Comparison of ENCODE assay signal across 8 cellular contexts in genomic region chr2:10120158-10120937, GRCh38. TPM values are rescaled to one million over a fixed set of nuclear protein-coding genes. Genes with fewer than 3 reads are reported as not detected.
DNase-seq lines count a peak whose midpoint lies in the region; ATAC-seq and TF ChIP-seq lines count a peak whose summit lies in the region.

No MANE protein-coding gene starts in this region.

- H3K27ac Mint-ChIP-seq in IgD-negative memory B cell = peak overlapping the region; percentile 85 to 98 (median 94)

- peaks cover 19 to 29% (median 21%) of the 10 kb centered on the region in 3 donors for H3K4me1 Mint-ChIP-seq in IgD-negative memory B cell

- TF ChIP-seq POLR2A in erythroblast (IDR thresholded peaks at IDR 0.05; ENCODE audit: low read length) = peak; percentile 89

- peak overlapping the region; percentile 96 for H3K4me2 ChIP-seq in OCI-LY3 (ENCODE audit: low read length)

- H3K4me3 Mint-ChIP-seq in IgD-negative memory B cell = peak overlapping the region; percentile 93 to 100 (median 96)

- peak; percentile 88 for DNase-seq in DMS153 treated with DMSO at 0.1 percent for 48 hours (lab: John Stamatoyannopoulos, UW; ENCODE audit: unreplicated experiment)
- peak; percentile 97 for DNase-seq in activated CD8-positive, alpha-beta memory T cell treated with anti-CD3 and anti-CD28 coated beads, Interleukin-2, amount 50 U/mL, for 48 hours
- peak; percentile 94 to 95 for DNase-seq in erythroblast (lab: John Stamatoyannopoulos, UW)
- peak; percentile 97 for DNase-seq in stimulated activated CD8-positive, alpha-beta memory T cell treated with anti-CD3 and anti-CD28 coated beads, Interleukin-4, amount 100 ng/mL, for 48 hours

- H3K27me3 ChIP-seq in OCI-LY3 (ENCODE audit: low read depth, low read length) (no peaks in the 10 kb centered on the region), mucosa of stomach (ENCODE audit: control insufficient read depth, insufficient read depth, low read length) (peaks cover 8% of the 10 kb centered on the region)

- H3K9me3 Mint-ChIP-seq in IgD-negative memory B cell = no peaks in the 10 kb centered on the region

- peak; percentile 45 for ATAC-seq in GM21619 (IDR thresholded peaks at IDR 0.05; ENCODE audit: unreplicated experiment)

- no peaks in the 10 kb centered on the region for H3K9me3 ChIP-seq in OCI-LY3 (ENCODE audit: insufficient read depth, low read length)
- no peaks in the 10 kb centered on the region for H3K9me3 ChIP-seq in mucosa of stomach (ENCODE audit: control insufficient read depth, low read length)

- H3K36me3 Mint-ChIP-seq in IgD-negative memory B cell = peaks cover 1% of the 10 kb centered on the region

- peaks cover 20% of the 10 kb centered on the region for H4K20me1 ChIP-seq in OCI-LY3 (ENCODE audit: insufficient read depth, low read length)

- H3K4me1 ChIP-seq in OCI-LY3 (ENCODE audit: low read length) (peaks cover 35% of the 10 kb centered on the region), mucosa of stomach (ENCODE audit: control insufficient read depth, insufficient read depth, low read length) (peaks cover 15% of the 10 kb centered on the region)

- H2AFZ ChIP-seq in OCI-LY3 (ENCODE audit: low read depth, low read length) = 0 out of 2 replicates have a peak overlapping the region, but pooled peaks have one; percentile 60

- H3K4me3 ChIP-seq in OCI-LY3 (ENCODE audit: low read length) (peak overlapping the region; percentile 90), mucosa of stomach (ENCODE audit: low read length) (peak overlapping the region; percentile 60)

- H3K36me3 ChIP-seq in OCI-LY3 (replicated peaks; ENCODE audit: low read depth, low read length) (peaks cover 29% of the 10 kb centered on the region), mucosa of stomach (ENCODE audit: control insufficient read depth, insufficient read depth, low read length) (no peaks in the 10 kb centered on the region)

- peaks cover 8% of the 10 kb centered on the region for H3K27me3 Mint-ChIP-seq in IgD-negative memory B cell

- peak overlapping the region; percentile 89 for H3K27ac ChIP-seq in OCI-LY3 (ENCODE audit: low read length)

- TF ChIP-seq CTCF in OCI-LY3 (IDR thresholded peaks at IDR 0.05; ENCODE audit: low read depth, low read length) = no peak

- H3K9ac ChIP-seq in OCI-LY3 (ENCODE audit: low read length) (peak overlapping the region; percentile 99), mucosa of stomach (ENCODE audit: low read length) (peak overlapping the region; percentile 60)

- peaks cover 55% of the 10 kb centered on the region for H3K79me2 ChIP-seq in OCI-LY3 (ENCODE audit: low read length)

RNA-seq across cellular contexts. Expression of gene RRM2, which starts 2.2 kb away (rescaled TPM):
- 1.0 TPM for polyA plus RNA-seq in IgD-negative memory B cell

RNA-seq across cellular contexts. Expression of gene CYS1, which starts 40.1 kb away (rescaled TPM):
- polyA plus RNA-seq in IgD-negative memory B cell = not detected

Comparison
In these comparisons a context has a peak if more than half of its experiments do, and no peak if none do; other contexts are left out.
1. Peak in every context shown above with its lines: DNase-seq, ATAC-seq, H3K4me3 ChIP-seq and H3K27ac ChIP-seq.